12 cellular contexts compared by ENCODE assay signal in genomic region chrX:28586291-28586690, GRCh38. TPM values are rescaled to one million over a fixed set of nuclear protein-coding genes. Genes with fewer than 3 reads are reported as not detected.
DNase-seq lines count a peak whose midpoint lies in the region; ATAC-seq, FAIRE-seq and TF ChIP-seq lines count a peak whose summit lies in the region.
"Had no signal": no experiment of that assay in that cellular context is flagged by ENCODE, and none has a peak within 500 bp of the region (broad histone marks: within the 10 kb centered on the region; RNA-seq: fewer than 3 reads in every experiment).

No MANE protein-coding gene starts in this region.

- H3K36me3 ChIP-seq in Panc1 (ENCODE audit: control insufficient read depth, insufficient read depth, low read length) (no peaks in the 10 kb centered on the region), neural cell (ENCODE audit: insufficient read depth, low read length) (no peaks in the 10 kb centered on the region)
- H3K36me3 ChIP-seq: BLaER1 treated with 17β-estradiol and CSF1 and Interleukin-3, amounts not matched to agents 10 nM and 100 nM had no signal

- no peaks in the 10 kb centered on the region for H3K9me2 ChIP-seq in neural cell (ENCODE audit: insufficient read depth, low read length)

- H3K4me3 ChIP-seq in A549 (no peak overlapping the region), Panc1 (ENCODE audit: low read depth in 2 of 2, low read length in 2 of 2) (peak overlapping the region; percentile 43 to 62; a peak in 3 of 4 replicates), neural cell (ENCODE audit: low read length) (peak overlapping the region; percentile 64)
- H3K4me3 ChIP-seq: BLaER1 treated with 17β-estradiol and CSF1 and Interleukin-3, amounts not matched to agents 10 nM and 100 nM; testis had no signal

- DNase-seq in A549 (ENCODE audit: low read depth in 1 of 2, low spot score in 1 of 2) (no peak), Panc1 (ENCODE audit: low read depth, low spot score) (no peak), foreskin melanocyte (peak; percentile 9), HPDE6-E6E7 (ENCODE audit: extremely low spot score) (no peak), COLO829 (ENCODE audit: low spot score) (no peak)
- DNase-seq in stimulated activated naive B cell treated with anti-CD40 and anti-IgM and Interleukin-4, amounts not matched to agents 10 μg/mL and 1 μg/mL and 100 μg/mL, for 72 hours, result no peak
- DNase-seq: NCI-H2081 treated with DMSO at 0.1 percent for 48 hours had no signal

- H3K9ac ChIP-seq in neural cell (ENCODE audit: low read length), result no peak overlapping the region
- H3K9ac ChIP-seq: BLaER1 treated with 17β-estradiol and CSF1 and Interleukin-3, amounts not matched to agents 10 nM and 100 nM had no signal

- no peaks in the 10 kb centered on the region for H3K9me3 Mint-ChIP-seq in stimulated activated naive B cell treated with anti-CD40 and anti-IgM and Interleukin-4, amounts not matched to agents 10 μg/mL and 1 μg/mL and 100 μg/mL, for 72 hours

- no peaks in the 10 kb centered on the region for H3K27me3 ChIP-seq in Panc1 (ENCODE audit: control insufficient read depth, insufficient read depth, low read length)
- H3K27me3 ChIP-seq in neural cell (ENCODE audit: insufficient read depth, low read depth, low read length), result no peaks in the 10 kb centered on the region
- H3K27me3 ChIP-seq: BLaER1 treated with 17β-estradiol and CSF1 and Interleukin-3, amounts not matched to agents 10 nM and 100 nM; testis had no signal

- TF ChIP-seq EP300 in A549 (IDR thresholded peaks at IDR 0.05) (no peak), neural cell (conservative IDR thresholded peaks at IDR 0.05; ENCODE audit: poor library complexity, severe bottlenecking) (no peak)

- no peaks in the 10 kb centered on the region for H3F3A ChIP-seq in neural cell (ENCODE audit: insufficient read depth, low read length, poor library complexity, severe bottlenecking)

- H3K27me3 Mint-ChIP-seq in stimulated activated naive B cell treated with anti-CD40 and anti-IgM and Interleukin-4, amounts not matched to agents 10 μg/mL and 1 μg/mL and 100 μg/mL, for 72 hours, result no peaks in the 10 kb centered on the region

- no peak overlapping the region for H3K27ac ChIP-seq in A549
- no peak overlapping the region for H3K27ac ChIP-seq in Panc1 (ENCODE audit: low read length)
- no peak overlapping the region for H3K27ac ChIP-seq in neural cell (ENCODE audit: low read length)
- H3K27ac ChIP-seq: BLaER1 treated with 17β-estradiol and CSF1 and Interleukin-3, amounts not matched to agents 10 nM and 100 nM; testis had no signal

- CTCF ChIA-PET in A549 (lab: Yijun Ruan, JAX) (no interaction called here), Panc1 (lab: Charles Lee) (no interaction called here)

- no peak overlapping the region for H3K27ac Mint-ChIP-seq in stimulated activated naive B cell treated with anti-CD40 and anti-IgM and Interleukin-4, amounts not matched to agents 10 μg/mL and 1 μg/mL and 100 μg/mL, for 72 hours

- H4K20me1 ChIP-seq in neural cell (ENCODE audit: insufficient read depth), result no peaks in the 10 kb centered on the region
- H4K20me1 ChIP-seq: BLaER1 treated with 17β-estradiol and CSF1 and Interleukin-3, amounts not matched to agents 10 nM and 100 nM had no signal

- H3K4me1 ChIP-seq in A549, result no peaks in the 10 kb centered on the region
- H3K4me1 ChIP-seq in Panc1 (ENCODE audit: control insufficient read depth, insufficient read depth, low read length), result no peaks in the 10 kb centered on the region
- H3K4me1 ChIP-seq: BLaER1 treated with 17β-estradiol and CSF1 and Interleukin-3, amounts not matched to agents 10 nM and 100 nM; testis had no signal

- no peaks in the 10 kb centered on the region for H3K79me2 ChIP-seq in neural cell (replicated peaks; ENCODE audit: insufficient read depth, low read length)

- BruUV-seq in Panc1 (replicated peaks; lab: Mats Ljungman, UMichigan), result no TSS peak

- TF ChIP-seq POLR2A in A549 (IDR thresholded peaks at IDR 0.05; ENCODE audit: low read length), result no peak

- intact Hi-C loops in Panc1 (cut with micrococcal nuclease; ENCODE audit: unreplicated experiment), result no loop called here

- no peak for TF ChIP-seq CTCF in A549 (IDR thresholded peaks at IDR 0.05)
- no peak for TF ChIP-seq CTCF in Panc1 (IDR thresholded peaks at IDR 0.05)
- TF ChIP-seq CTCF in neural cell (IDR thresholded peaks at IDR 0.05; ENCODE audit: poor library complexity, severe bottlenecking), result no peak

- POLR2A ChIA-PET in A549 (lab: Yijun Ruan, JAX), result no interaction called here
- POLR2A ChIA-PET in Panc1 (lab: Charles Lee), result no interaction called here

- ATAC-seq in A549, result no peak
- no peak for ATAC-seq in Panc1
- ATAC-seq in stimulated activated naive B cell treated with anti-CD40 and anti-IgM and Interleukin-4, amounts not matched to agents 10 μg/mL and 1 μg/mL and 100 μg/mL, for 72 hours (replicated peaks), result no peak
- ATAC-seq in GM21576 (IDR thresholded peaks at IDR 0.05; ENCODE audit: unreplicated experiment), result no peak

- H3K4me3 Mint-ChIP-seq in stimulated activated naive B cell treated with anti-CD40 and anti-IgM and Interleukin-4, amounts not matched to agents 10 μg/mL and 1 μg/mL and 100 μg/mL, for 72 hours, result no peak overlapping the region

- no peak overlapping the region for H2AFZ ChIP-seq in neural cell (ENCODE audit: low read depth, low read length)

- H3K9me3 ChIP-seq in A549 (no peaks in the 10 kb centered on the region), Panc1 (ENCODE audit: control insufficient read depth, insufficient read depth, low read depth, low read length) (no peaks in the 10 kb centered on the region), neural cell (ENCODE audit: low read length) (no peaks in the 10 kb centered on the region)
- H3K9me3 ChIP-seq: BLaER1 treated with 17β-estradiol and CSF1 and Interleukin-3, amounts not matched to agents 10 nM and 100 nM; testis had no signal

- in situ Hi-C loops in Panc1 (cut with HindIII; ENCODE audit: low pct_unique_long_range_greater_than_20kb, low sequenced_read_pairs), result no loop called here

- H3K4me2 ChIP-seq in A549 (peak overlapping the region; percentile 44; the same call in 2 of the 3 replicates), neural cell (ENCODE audit: low read length) (peak overlapping the region; percentile 25)
- H3K4me2 ChIP-seq: BLaER1 treated with 17β-estradiol and CSF1 and Interleukin-3, amounts not matched to agents 10 nM and 100 nM had no signal

- WGBS in A549 (ENCODE audit: missing lambda C conversion rate), result 62% methylated on average over 7 of the region's 9 CpGs

- no peaks in the 10 kb centered on the region for H3K36me3 Mint-ChIP-seq in stimulated activated naive B cell treated with anti-CD40 and anti-IgM and Interleukin-4, amounts not matched to agents 10 μg/mL and 1 μg/mL and 100 μg/mL, for 72 hours

- TF ChIP-seq RAD21 in A549 (conservative IDR thresholded peaks at IDR 0.05 in 1 of 2, IDR thresholded peaks at IDR 0.05 in 1 of 2) (no peak), neural cell (conservative IDR thresholded peaks at IDR 0.05) (no peak)

- FAIRE-seq in A549 (lab: Jason Lieb, UNC), result no peak

- no peaks in the 10 kb centered on the region for H3K4me1 Mint-ChIP-seq in stimulated activated naive B cell treated with anti-CD40 and anti-IgM and Interleukin-4, amounts not matched to agents 10 μg/mL and 1 μg/mL and 100 μg/mL, for 72 hours

TF ChIP-seq in A549, 52 proteins besides CTCF, POLR2A, EP300 and RAD21 (continues in another document):
- no peak for TF ChIP-seq FOSL2 (IDR thresholded peaks at IDR 0.05)
- no peak for TF ChIP-seq FOSL2 (CRISPR knock-in tag; IDR thresholded peaks at IDR 0.05)
- no peak for TF ChIP-seq PBX3 (IDR thresholded peaks at IDR 0.05)
- no peak for TF ChIP-seq MAZ (IDR thresholded peaks at IDR 0.05; ENCODE audit: borderline replicate concordance, low read depth, low read length)
- no peak for TF ChIP-seq BHLHE40 (IDR thresholded peaks at IDR 0.05; ENCODE audit: low read depth, low read length)
- no peak for TF ChIP-seq KDM1A (IDR thresholded peaks at IDR 0.05; ENCODE audit: low read depth)
- TF ChIP-seq ESRRA (IDR thresholded peaks at IDR 0.05; ENCODE audit: borderline replicate concordance, low read length), result no peak
- TF ChIP-seq HDAC2 (IDR thresholded peaks at IDR 0.05), result no peak

TF ChIP-seq in neural cell, 6 proteins besides CTCF, POLR2A, EP300 and RAD21 (continues in another document):
- TF ChIP-seq TAF1 (IDR thresholded peaks at IDR 0.05; ENCODE audit: low read depth) (no peak), REST (IDR thresholded peaks at IDR 0.05; ENCODE audit: borderline replicate concordance) (no peak), MXI1 (conservative IDR thresholded peaks at IDR 0.05; ENCODE audit: poor library complexity, severe bottlenecking) (no peak), EZH2 (IDR thresholded peaks at IDR 0.05; ENCODE audit: borderline replicate concordance, insufficient read depth, low read length, poor library complexity, severe bottlenecking) (no peak)

RNA-seq across cellular contexts. Expression of gene IL1RAPL1, which starts 1.0 kb away (rescaled TPM):
- polyA plus RNA-seq in A549 (2011; rRNA removed) (not detected in 2 replicates), A549 (2017; fragmentation: RNase III; extraction: RNeasy Plus Mini Kit Qiagen cat#74134 plus additional on column Dnase treatment) (not detected in 3 replicates), neural cell (not detected in 2 replicates)
- polyA plus RNA-seq in A549 (2012; cell fraction: cytosol; rRNA removed), result not detected in 2 replicates
- polyA plus RNA-seq in A549 (2012; cell fraction: nucleus; rRNA removed), result not detected in 2 replicates
- not detected in 2 replicates for polyA minus RNA-seq in A549 (2011; rRNA and poly(A)+ RNA removed)
- total RNA-seq in Panc1 (2021; ENCODE audit: unreplicated experiment), result 0.59 TPM
- 0.30 TPM for polyA plus RNA-seq in Panc1 (2012; ENCODE audit: insufficient read length)
- 2.7 and 3.5 TPM in 2 replicates for polyA minus RNA-seq in neural cell
- total RNA-seq: T-helper 2 cell treated with Interferon-gamma antibody and Interleukin-4, amounts not matched to agents 100 ng/mL and 5 ng/mL, for 36 hours had no signal
